10 cellular contexts compared by ENCODE assay signal in genomic region chr1:117658676-117659075, GRCh38. TPM values are rescaled to one million over a fixed set of nuclear protein-coding genes. Genes with fewer than 3 reads are reported as not detected.
DNase-seq lines count a peak whose midpoint lies in the region; ATAC-seq and TF ChIP-seq lines count a peak whose summit lies in the region.
"Had no signal": no experiment of that assay in that cellular context is flagged by ENCODE, and none has a peak within 500 bp of the region (broad histone marks: within the 10 kb centered on the region; RNA-seq: fewer than 3 reads in every experiment).

No MANE protein-coding gene starts in this region.

- no peak overlapping the region for H3K18ac ChIP-seq in mesenchymal stem cell (ENCODE audit: low read depth in 1 of 2, low read length in 2 of 2)

- H3K4me3 ChIP-seq in DOHH2 (ENCODE audit: low read length), result no peak overlapping the region
- no peak overlapping the region for H3K4me3 ChIP-seq in mesenchymal stem cell (ENCODE audit: insufficient read depth in 1 of 2, low read depth in 1 of 2, low read length in 2 of 2)
- no peak overlapping the region for H3K4me3 ChIP-seq in Caco-2 (ENCODE audit: low read depth, low read length)

- no peak overlapping the region for H2AFZ ChIP-seq in mesenchymal stem cell (ENCODE audit: low read depth, low read length)

- no peak overlapping the region for H2BK5ac ChIP-seq in mesenchymal stem cell (ENCODE audit: low read depth, low read length, poor library complexity, severe bottlenecking)

- no peaks in the 10 kb centered on the region for H3K27me3 Mint-ChIP-seq in Caco-2 (ENCODE audit: insufficient read depth, unreplicated experiment)

- H3K4me2 ChIP-seq in DOHH2 (ENCODE audit: low read length) (peak overlapping the region; percentile 33; the same call in 1 of the 2 replicates), mesenchymal stem cell (ENCODE audit: low read length, poor library complexity, severe bottlenecking) (no peak overlapping the region)

- H3K27ac ChIP-seq in DOHH2 (ENCODE audit: low read depth, low read length), result no peak overlapping the region
- H3K27ac ChIP-seq in mesenchymal stem cell (ENCODE audit: low read length, poor library complexity, severe bottlenecking), result no peak overlapping the region

- no peak overlapping the region for H3K27ac Mint-ChIP-seq in Caco-2 (ENCODE audit: unreplicated experiment)

- H2BK12ac ChIP-seq in mesenchymal stem cell (ENCODE audit: low read length in 2 of 2), result peak overlapping the region; percentile 51 to 57

- POLR2A ChIA-PET in Caco-2 (lab: Charles Lee), result no interaction called here

- TF ChIP-seq CTCF in DOHH2 (IDR thresholded peaks at IDR 0.05; ENCODE audit: low read depth, low read length, poor library complexity, severe bottlenecking) (no peak), Caco-2 (IDR thresholded peaks at IDR 0.05; ENCODE audit: insufficient read depth in 1 of 2, low read depth in 1 of 2, low read length in 1 of 2, severe bottlenecking in 1 of 2, unreplicated experiment in 1 of 2) (no peak)

- no peak overlapping the region for H3K14ac ChIP-seq in mesenchymal stem cell (ENCODE audit: low read length in 2 of 2)

- H3K9me3 ChIP-seq in DOHH2 (ENCODE audit: control insufficient read depth, insufficient read depth, low read length), result no peaks in the 10 kb centered on the region
- no peaks in the 10 kb centered on the region for H3K9me3 ChIP-seq in mesenchymal stem cell (ENCODE audit: control insufficient read depth, low read length)
- no peaks in the 10 kb centered on the region for H3K9me3 ChIP-seq in Caco-2

- peaks cover 6% of the 10 kb centered on the region for H3K36me3 Mint-ChIP-seq in Caco-2 (ENCODE audit: insufficient read depth, unreplicated experiment)

- intact Hi-C loops in Caco-2 (cut with micrococcal nuclease; ENCODE audit: unreplicated experiment), result no loop called here

- H3K4me1 ChIP-seq in DOHH2 (ENCODE audit: control insufficient read depth, low read length), result peaks cover 54% of the 10 kb centered on the region
- H3K4me1 ChIP-seq in mesenchymal stem cell (ENCODE audit: control insufficient read depth, insufficient read depth, low read depth, low read length), result peaks cover 2% of the 10 kb centered on the region
- peaks cover 10% of the 10 kb centered on the region; the same call in 1 of the 2 replicates for H3K4me1 ChIP-seq in Caco-2

- H3K36me3 ChIP-seq in DOHH2 (ENCODE audit: control insufficient read depth, low read length), result peaks cover 8% of the 10 kb centered on the region; the same call in 1 of the 2 replicates
- no peaks in the 10 kb centered on the region for H3K36me3 ChIP-seq in mesenchymal stem cell (ENCODE audit: control insufficient read depth in 1 of 2, insufficient read depth in 2 of 2, low read depth in 1 of 2, low read length in 2 of 2)
- H3K36me3 ChIP-seq in Caco-2 (ENCODE audit: control insufficient read depth, insufficient read depth, low read length), result no peaks in the 10 kb centered on the region

- H3K79me2 ChIP-seq in DOHH2 (ENCODE audit: control insufficient read depth, low read length), result no peaks in the 10 kb centered on the region

- H3K4me1 Mint-ChIP-seq in Caco-2 (ENCODE audit: low read depth, unreplicated experiment), result peaks cover 23% of the 10 kb centered on the region

- WGBS in mesenchymal stem cell, result 84% methylated on average over 3 of the region's 3 CpGs

- H4K20me1 ChIP-seq in DOHH2 (ENCODE audit: control insufficient read depth, insufficient read depth, low read depth, low read length), result no peaks in the 10 kb centered on the region

- no peak overlapping the region for H2BK15ac ChIP-seq in mesenchymal stem cell (ENCODE audit: low read depth, poor library complexity, severe bottlenecking)

- CTCF ChIA-PET in Caco-2 (lab: Charles Lee), result no interaction called here

- H3K23ac ChIP-seq in mesenchymal stem cell (ENCODE audit: low read length in 2 of 2), result no peak overlapping the region

- no peaks in the 10 kb centered on the region for H3F3A ChIP-seq in DOHH2 (ENCODE audit: control insufficient read depth, insufficient read depth)

- H3K4me3 Mint-ChIP-seq in Caco-2 (ENCODE audit: unreplicated experiment), result no peak overlapping the region

- H3K27me3 ChIP-seq in DOHH2 (ENCODE audit: control insufficient read depth, low read length) (0 out of 2 replicates have a peak, but pooled peaks cover 3% of the 10 kb centered on the region), mesenchymal stem cell (ENCODE audit: control insufficient read depth in 1 of 2, insufficient read depth in 1 of 2, low read length in 2 of 2) (peaks cover 5 to 49% of the 10 kb centered on the region in 2 experiments), Caco-2 (replicated peaks; ENCODE audit: control insufficient read depth, insufficient read depth, low read length) (no peaks in the 10 kb centered on the region)

- DNase-seq in activated CD4-positive, alpha-beta T cell treated with anti-CD3 and anti-CD28 coated beads for 48 hours, result peak; percentile 54
- DNase-seq in mesenchymal stem cell (no peak), D341Med (ENCODE audit: low spot score) (no peak), NCI-H446 (lab: John Stamatoyannopoulos, UW) (no peak), Caco-2 (no peak), NOMO-1 (lab: John Stamatoyannopoulos, UW; ENCODE audit: unreplicated experiment in 2 of 2) (no peak)
- DNase-seq: NCI-H2029 had no signal

- H3K4ac ChIP-seq in mesenchymal stem cell (ENCODE audit: low read depth in 1 of 2, low read length in 2 of 2), result no peak overlapping the region

- ATAC-seq in HG02798 (IDR thresholded peaks at IDR 0.05; ENCODE audit: poor library complexity, unreplicated experiment), result peak; percentile 21
- ATAC-seq: left lobe of liver had no signal

- no peak overlapping the region for H2BK120ac ChIP-seq in mesenchymal stem cell (ENCODE audit: low read depth, low read length)

- peaks cover 10% of the 10 kb centered on the region for H3K9me3 Mint-ChIP-seq in Caco-2 (ENCODE audit: unreplicated experiment)

- H3K9me2 ChIP-seq in DOHH2 (replicated peaks; ENCODE audit: control insufficient read depth, low read length), result no peaks in the 10 kb centered on the region

- H3K9ac ChIP-seq in mesenchymal stem cell (ENCODE audit: low read length), result no peak overlapping the region

- no peak overlapping the region for H4K8ac ChIP-seq in mesenchymal stem cell (ENCODE audit: low read length)

- H3K79me1 ChIP-seq in mesenchymal stem cell (replicated peaks; ENCODE audit: low read length, poor library complexity, severe bottlenecking), result no peaks in the 10 kb centered on the region

- no peak overlapping the region for H2AK5ac ChIP-seq in mesenchymal stem cell (ENCODE audit: low read length, severe bottlenecking)

- H4K91ac ChIP-seq in mesenchymal stem cell (ENCODE audit: low read length), result peak overlapping the region; percentile 18

- BruUV-seq in Caco-2 (replicated peaks; lab: Mats Ljungman, UMichigan), result no TSS peak

RNA-seq across cellular contexts. Expression of gene TENT5C, which starts 52.8 kb away (rescaled TPM):
- polyA plus RNA-seq in mesenchymal stem cell (2013, experiment 1 of 2), result 1.3 TPM
- 1.3 TPM for polyA plus RNA-seq in mesenchymal stem cell (2013, experiment 2 of 2)
- total RNA-seq in Caco-2 (2022), result 19.8 and 24.4 TPM in 2 replicates
